In genomic region chr9:128282500-128282899, GRCh38 we compare ENCODE assay signal across 24 cellular contexts. TPM values are rescaled to one million over a fixed set of nuclear protein-coding genes. Genes with fewer than 3 reads are reported as not detected.
DNase-seq lines count a peak whose midpoint lies in the region; ATAC-seq and TF ChIP-seq lines count a peak whose summit lies in the region.
"Had no signal": no experiment of that assay in that cellular context is flagged by ENCODE, and none has a peak within 500 bp of the region (broad histone marks: within the 10 kb centered on the region; RNA-seq: fewer than 3 reads in every experiment).

No MANE protein-coding gene starts in this region.

- DNase-seq in HS-5 (ENCODE audit: low read depth), result peak; percentile 82
- DNase-seq in WERI-Rb-1, result no peak
- peak; percentile 74 for DNase-seq in fibroblast of mammary gland (ENCODE audit: low read depth)
- peak; percentile 22 for DNase-seq in renal cortical epithelial cell (ENCODE audit: low read depth)
- no peak for DNase-seq in substantia nigra (lab: John Stamatoyannopoulos, UW)
- DNase-seq in amniotic stem cell (lab: John Stamatoyannopoulos, UW), result no peak
- DNase-seq: activated CD4-positive, alpha-beta T cell treated with anti-CD3 and anti-CD28 coated beads for 48 hours; activated gamma-delta T cell treated with Interleukin-2 at 50 U/mL for 16 hours; activated naive CD8-positive, alpha-beta T cell treated with anti-CD3 and anti-CD28 coated beads, Interleukin-2, amount 50 U/mL, for 24 hours; activated T-cell treated with anti-CD3 and anti-CD28 coated beads, Interleukin-2, amount 50 U/mL, for 24 hours; CD4-positive, CD25-positive, alpha-beta regulatory T cell; colonic mucosa; effector memory CD8-positive, alpha-beta T cell; hippocampal formation; Karpas-422; NCI-H1436 treated with DMSO at 0.1 percent for 48 hours; SHP77 had no signal

- no peaks in the 10 kb centered on the region for H3K27me3 ChIP-seq in WERI-Rb-1 (ENCODE audit: insufficient read depth, low read depth, severe bottlenecking)
- H3K27me3 ChIP-seq: colonic mucosa, gastroesophageal sphincter, vagina had no signal

- H3K36me3 ChIP-seq in WERI-Rb-1, result peaks cover 17% of the 10 kb centered on the region
- H3K36me3 ChIP-seq: colonic mucosa had no signal

- H3K27ac ChIP-seq in WERI-Rb-1, result peak overlapping the region; percentile 69
- H3K27ac ChIP-seq in substantia nigra (ENCODE audit: low read depth, low read length, poor library complexity, severe bottlenecking), result no peak overlapping the region
- H3K27ac ChIP-seq: colonic mucosa, gastroesophageal sphincter, vagina, VCaP had no signal

- H3K9me3 ChIP-seq in WERI-Rb-1 (ENCODE audit: severe bottlenecking), result no peaks in the 10 kb centered on the region
- H3K9me3 ChIP-seq: colonic mucosa, gastroesophageal sphincter, vagina had no signal

- ATAC-seq in GM21528 (IDR thresholded peaks at IDR 0.05; ENCODE audit: low FRiP score, unreplicated experiment), result no peak
- no peak for ATAC-seq in HG02678 (IDR thresholded peaks at IDR 0.05; ENCODE audit: unreplicated experiment)
- ATAC-seq: activated naive CD8-positive, alpha-beta T cell treated with anti-CD3 and anti-CD28 coated beads, Interleukin-2, amount 50 U/mL, for 24 hours; effector memory CD8-positive, alpha-beta T cell; esophagus mucosa; gastroesophageal sphincter; left lobe of liver had no signal

- TF ChIP-seq CTCF in WERI-Rb-1 (IDR thresholded peaks at IDR 0.05; ENCODE audit: low read depth, low read length), result no peak
- no peak for TF ChIP-seq CTCF in fibroblast of mammary gland (conservative IDR thresholded peaks at IDR 0.05; ENCODE audit: control insufficient read depth, insufficient read depth, low read depth, low read length)

- H3K4me3 ChIP-seq in WERI-Rb-1 (ENCODE audit: low read depth, low read length) (no peak overlapping the region), fibroblast of mammary gland (ENCODE audit: control insufficient read depth, low read depth, low read length) (no peak overlapping the region)
- H3K4me3 ChIP-seq: colonic mucosa, gastroesophageal sphincter, vagina had no signal

RNA-seq across cellular contexts. Expression of gene SWI5, which starts 6.4 kb away (rescaled TPM):
- 15.5 and 22.6 TPM in 2 replicates for total RNA-seq in renal cortical epithelial cell

RNA-seq across cellular contexts. Expression of gene GOLGA2, which starts 6.7 kb away (rescaled TPM):
- total RNA-seq in renal cortical epithelial cell, result 47.9 and 89.6 TPM in 2 replicates

RNA-seq across cellular contexts. Expression of gene TRUB2, which starts 39.7 kb away (rescaled TPM):
- total RNA-seq in renal cortical epithelial cell, result 15.2 and 17.4 TPM in 2 replicates

RNA-seq across cellular contexts. Expression of gene COQ4, which starts 40.1 kb away (rescaled TPM):
- 35.5 and 38.2 TPM in 2 replicates for total RNA-seq in renal cortical epithelial cell

RNA-seq across cellular contexts. Expression of gene SLC27A4, which starts 57.8 kb away (rescaled TPM):
- 27.6 and 47.5 TPM in 2 replicates for total RNA-seq in renal cortical epithelial cell

Comparison
In these comparisons a context has a peak if more than half of its experiments do, and no peak if none do; other contexts are left out.
1. DNase-seq: peak in HS-5 (single experiment), fibroblast of mammary gland (single experiment) and renal cortical epithelial cell (single experiment); none in WERI-Rb-1 (single experiment), substantia nigra (0 of 49) and amniotic stem cell (single experiment).